8 cellular contexts compared by ENCODE assay signal in the genomic region with DNA sequence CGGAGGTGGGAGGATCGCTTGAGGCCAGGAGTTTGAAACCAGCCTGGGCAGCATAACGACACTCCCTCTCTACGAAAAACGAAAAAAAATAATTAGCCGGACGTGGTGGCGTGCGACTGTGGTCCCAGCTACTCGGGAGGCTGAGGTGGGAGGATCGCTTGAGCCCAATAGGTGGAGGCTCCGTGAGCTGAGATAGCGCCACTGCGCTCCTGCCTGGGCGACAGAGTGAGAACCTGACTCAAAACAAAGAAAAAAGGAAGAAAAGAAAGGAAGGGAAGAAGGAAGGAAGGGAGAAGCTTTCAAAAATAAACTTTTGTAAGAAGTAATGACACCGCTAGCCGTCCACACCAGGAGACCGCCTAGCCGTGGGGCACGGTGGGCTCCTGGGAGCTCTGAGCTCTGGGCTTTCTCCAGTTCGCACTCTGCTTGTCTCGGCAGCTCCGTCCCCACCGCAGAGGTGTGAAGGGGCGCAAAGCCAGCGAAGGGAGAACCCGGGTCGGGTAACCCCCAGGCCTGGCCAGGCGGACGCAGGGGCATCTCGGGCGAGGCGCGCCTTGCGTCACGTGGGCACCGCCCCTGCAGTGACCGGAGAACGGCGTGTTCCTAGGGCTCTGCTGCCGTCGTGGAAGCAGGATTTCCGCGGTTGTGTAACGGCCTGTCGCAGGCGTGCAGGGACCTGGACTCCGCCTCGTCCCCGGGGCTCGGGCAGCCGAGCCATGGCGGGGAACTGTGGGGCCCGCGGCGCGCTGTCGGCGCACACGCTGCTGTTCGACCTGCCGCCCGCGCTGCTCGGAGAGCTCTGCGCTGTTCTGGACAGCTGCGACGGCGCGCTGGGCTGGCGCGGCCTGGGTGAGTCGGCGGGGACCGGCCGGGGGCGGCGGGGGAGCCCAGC. TPM values are rescaled to one million over a fixed set of nuclear protein-coding genes. Genes with fewer than 3 reads are reported as not detected.
DNase-seq lines count a peak whose midpoint lies in the region; ATAC-seq and TF ChIP-seq lines count a peak whose summit lies in the region.

A gene with protein sequence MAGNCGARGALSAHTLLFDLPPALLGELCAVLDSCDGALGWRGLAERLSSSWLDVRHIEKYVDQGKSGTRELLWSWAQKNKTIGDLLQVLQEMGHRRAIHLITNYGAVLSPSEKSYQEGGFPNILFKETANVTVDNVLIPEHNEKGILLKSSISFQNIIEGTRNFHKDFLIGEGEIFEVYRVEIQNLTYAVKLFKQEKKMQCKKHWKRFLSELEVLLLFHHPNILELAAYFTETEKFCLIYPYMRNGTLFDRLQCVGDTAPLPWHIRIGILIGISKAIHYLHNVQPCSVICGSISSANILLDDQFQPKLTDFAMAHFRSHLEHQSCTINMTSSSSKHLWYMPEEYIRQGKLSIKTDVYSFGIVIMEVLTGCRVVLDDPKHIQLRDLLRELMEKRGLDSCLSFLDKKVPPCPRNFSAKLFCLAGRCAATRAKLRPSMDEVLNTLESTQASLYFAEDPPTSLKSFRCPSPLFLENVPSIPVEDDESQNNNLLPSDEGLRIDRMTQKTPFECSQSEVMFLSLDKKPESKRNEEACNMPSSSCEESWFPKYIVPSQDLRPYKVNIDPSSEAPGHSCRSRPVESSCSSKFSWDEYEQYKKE (plus strand): TSS at position 631 of the 892 bp plus-strand sequence. CDS start 86 bp downstream, at position 717.

- H3K36me3 Mint-ChIP-seq in activated CD8-positive, alpha-beta T cell treated with anti-CD3 and anti-CD28 coated beads for 36 hours (ENCODE audit: low read depth): peaks cover 4% of the 10 kb centered on the region

- H3K4me3 Mint-ChIP-seq in activated CD8-positive, alpha-beta T cell treated with anti-CD3 and anti-CD28 coated beads for 36 hours: peak within 1 kb of the TSS; percentile 59

- no peak for TF ChIP-seq POLR2A in testis (IDR thresholded peaks at IDR 0.05)

- peaks cover 5% of the 10 kb centered on the region for H3K4me1 Mint-ChIP-seq in activated CD8-positive, alpha-beta T cell treated with anti-CD3 and anti-CD28 coated beads for 36 hours (ENCODE audit: low read depth)

- peak; percentile 79 for DNase-seq in GDM1 (lab: John Stamatoyannopoulos, UW)
- DNase-seq in activated CD8-positive, alpha-beta T cell treated with anti-CD3 and anti-CD28 coated beads for 36 hours: peak; percentile 41
- DNase-seq in testis: peak; percentile 79

- H3K9ac ChIP-seq in HUES64 (ENCODE audit: low read depth, low read length) (peak within 1 kb of the TSS; percentile 47; the same call in 1 of the 2 replicates), muscle layer of colon (ENCODE audit: low read length) (no peak within 1 kb of the TSS)

- TF ChIP-seq CTCF in activated CD8-positive, alpha-beta T cell treated with anti-CD3 and anti-CD28 coated beads for 36 hours (IDR thresholded peaks at IDR 0.05): no peak
- no peak for TF ChIP-seq CTCF in testis (IDR thresholded peaks at IDR 0.05)

- intact Hi-C loops in activated CD8-positive, alpha-beta T cell treated with anti-CD3 and anti-CD28 coated beads for 36 hours (cut with micrococcal nuclease): no loop called here
- intact Hi-C loops in testis (cut with DNase I; ENCODE audit: low total_unique reads): no loop called here

- peaks cover 63% of the 10 kb centered on the region for H3K27me3 Mint-ChIP-seq in activated CD8-positive, alpha-beta T cell treated with anti-CD3 and anti-CD28 coated beads for 36 hours

- no peaks in the 10 kb centered on the region for H3K4me1 ChIP-seq in HUES64 (ENCODE audit: insufficient read depth, low read length)
- H3K4me1 ChIP-seq in muscle layer of colon (ENCODE audit: insufficient read depth, low read length): no peaks in the 10 kb centered on the region
- peaks cover 5% of the 10 kb centered on the region for H3K4me1 ChIP-seq in testis

- CTCF ChIA-PET in activated CD8-positive, alpha-beta T cell treated with anti-CD3 and anti-CD28 coated beads for 36 hours (lab: Charles Lee): interaction anchor here (1.2 kb wide), 1 partner anchor 506 kb away, joined by 3 read pairs; no protein-coding TSS in a partner anchor

- peak; percentile 56 for ATAC-seq in GM21390 (IDR thresholded peaks at IDR 0.05; ENCODE audit: unreplicated experiment)
- ATAC-seq in activated CD8-positive, alpha-beta T cell treated with anti-CD3 and anti-CD28 coated beads for 36 hours: peak; percentile 76
- peak; percentile 89 for ATAC-seq in esophagus mucosa
- ATAC-seq in HG03469 (IDR thresholded peaks at IDR 0.05; ENCODE audit: unreplicated experiment): no peak

- H3K36me3 ChIP-seq in HUES64 (ENCODE audit: insufficient read depth, low read length) (no peaks in the 10 kb centered on the region), muscle layer of colon (ENCODE audit: insufficient read depth, low read length) (no peaks in the 10 kb centered on the region), testis (ENCODE audit: low read depth, missing control alignments) (no peaks in the 10 kb centered on the region)

- 23% methylated on average over 78 of the region's 78 CpGs for WGBS in HUES64
- 25 to 33% methylated on average over 29 to 36 of the region's 78 CpGs for WGBS in testis, 2 donors

- H3K27ac Mint-ChIP-seq in activated CD8-positive, alpha-beta T cell treated with anti-CD3 and anti-CD28 coated beads for 36 hours: no peak within 1 kb of the TSS

- H3K27me3 ChIP-seq in HUES64 (ENCODE audit: insufficient read depth, low read length) (peaks cover 55% of the 10 kb centered on the region), muscle layer of colon (ENCODE audit: control insufficient read depth in 1 of 2, insufficient read depth in 2 of 2, low read length in 2 of 2) (peaks cover 0 to 8% of the 10 kb centered on the region in 2 donors), testis (no peaks in the 10 kb centered on the region)

- H3K9me3 ChIP-seq in HUES64 (ENCODE audit: insufficient read depth, low read depth, low read length): 0 out of 2 replicates have a peak, but pooled peaks cover 4% of the 10 kb centered on the region
- no peaks in the 10 kb centered on the region for H3K9me3 ChIP-seq in muscle layer of colon (ENCODE audit: low read length)
- H3K9me3 ChIP-seq in testis: no peaks in the 10 kb centered on the region

- peaks cover 5% of the 10 kb centered on the region for H3K9me3 Mint-ChIP-seq in activated CD8-positive, alpha-beta T cell treated with anti-CD3 and anti-CD28 coated beads for 36 hours

- H3K4me3 ChIP-seq in HUES64 (ENCODE audit: low read length): peak within 1 kb of the TSS; percentile 51
- peak within 1 kb of the TSS; percentile 20 to 50 for H3K4me3 ChIP-seq in muscle layer of colon (ENCODE audit: low read depth in 1 of 2, low read length in 2 of 2)
- peak within 1 kb of the TSS; percentile 65 to 68 for H3K4me3 ChIP-seq in testis

- H3K27ac ChIP-seq in HUES64 (ENCODE audit: low read depth, low read length) (no peak within 1 kb of the TSS), muscle layer of colon (ENCODE audit: low read depth, low read length) (peak within 1 kb of the TSS; percentile 21), testis (peak within 1 kb of the TSS; percentile 78 to 91)

- POLR2A ChIA-PET in activated CD8-positive, alpha-beta T cell treated with anti-CD3 and anti-CD28 coated beads for 36 hours (lab: Charles Lee): interaction anchor here (0.6 to 0.7 kb wide), 4 partner anchors 17 to 451 kb away, joined by 3 to 4 read pairs (median 3); no protein-coding TSS in a partner anchor

RNA-seq across cellular contexts. Expression of the gene that starts here (rescaled TPM):
- 0.90 TPM for polyA plus RNA-seq in HUES64 (2013, experiment 1 of 2)
- 0.70 TPM for polyA plus RNA-seq in HUES64 (2013, experiment 2 of 2)
- under 1 TPM; 0.31 to 0.34 TPM for total RNA-seq in activated CD8-positive, alpha-beta T cell treated with anti-CD3 and anti-CD28 coated beads for 36 hours
- total RNA-seq in esophagus mucosa (3.0 TPM), testis (1 to 10 TPM; 6.1 to 7.0 TPM)
- polyA plus RNA-seq in testis (ENCODE audit: insufficient read depth, low read depth, low replicate concordance): 3.1 TPM

Comparison
In these comparisons a context has a peak if more than half of its experiments do, and no peak if none do; other contexts are left out.
1. Peak in DNase-seq and ATAC-seq in activated CD8-positive, alpha-beta T cell treated with anti-CD3 and anti-CD28 coated beads for 36 hours; RNA of the gene not detected or under 1 TPM.